12 cellular contexts compared by ENCODE assay signal in the genomic region with DNA sequence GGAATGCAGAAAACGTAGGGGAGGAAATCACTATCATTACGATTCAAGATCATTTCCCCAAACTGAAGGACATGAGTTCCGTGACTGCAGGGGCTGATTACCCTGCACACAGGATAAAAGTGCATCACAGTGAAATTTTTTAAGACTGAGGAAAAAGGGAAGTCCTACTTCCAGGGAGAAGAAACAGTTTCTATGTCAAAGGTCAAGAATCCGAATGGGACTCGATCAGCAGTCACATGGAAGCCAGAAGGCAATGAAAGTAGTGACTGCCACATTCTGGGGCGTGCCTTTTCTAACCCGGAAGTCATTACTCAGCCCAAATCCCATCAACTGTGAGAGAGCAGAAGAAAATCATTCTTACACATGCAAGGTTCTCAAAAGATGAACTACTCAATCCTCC. TPM values are rescaled to one million over a fixed set of nuclear protein-coding genes. Genes with fewer than 3 reads are reported as not detected.
DNase-seq lines count a peak whose midpoint lies in the region; ATAC-seq and TF ChIP-seq lines count a peak whose summit lies in the region.
"Had no signal": no experiment of that assay in that cellular context is flagged by ENCODE, and none has a peak within 500 bp of the region (broad histone marks: within the 10 kb centered on the region; RNA-seq: fewer than 3 reads in every experiment).

No MANE protein-coding gene starts in this region.

- no peaks in the 10 kb centered on the region for H3K36me3 Mint-ChIP-seq in chondrocyte (ENCODE audit: low read depth)
- H3K36me3 Mint-ChIP-seq in CD4-positive, alpha-beta T cell (ENCODE audit: low read depth), result peaks cover 63% of the 10 kb centered on the region

- H3K4me1 Mint-ChIP-seq in chondrocyte (ENCODE audit: low read depth), result peaks cover 32% of the 10 kb centered on the region
- peaks cover 63% of the 10 kb centered on the region for H3K4me1 Mint-ChIP-seq in CD4-positive, alpha-beta T cell (ENCODE audit: low read depth)
- H3K4me1 Mint-ChIP-seq in stimulated activated naive CD8-positive, alpha-beta T cell treated with anti-CD3 and anti-CD28 coated beads, Interleukin-15, amount 100 ng/mL, for 72 hours, result peaks cover 51% of the 10 kb centered on the region

- TF ChIP-seq CTCF in right atrium auricular region (IDR thresholded peaks at IDR 0.05) (no peak), chondrocyte (IDR thresholded peaks at IDR 0.05) (no peak), vagina (IDR thresholded peaks at IDR 0.05) (no peak)
- no peak for TF ChIP-seq CTCF in CD4-positive, alpha-beta T cell (IDR thresholded peaks at IDR 0.05)

- peaks cover 0 to 13% of the 10 kb centered on the region in 2 donors for H3K4me1 ChIP-seq in right atrium auricular region
- H3K4me1 ChIP-seq in vagina, result peaks cover 23% of the 10 kb centered on the region
- H3K4me1 ChIP-seq: BE2C, HAP-1 had no signal

- H3K4me3 ChIP-seq in right atrium auricular region (no peak overlapping the region), vagina (no peak overlapping the region)
- H3K4me3 ChIP-seq: HAP-1 had no signal

- no peak for DNase-seq in Right ventricle myocardium inferior (ENCODE audit: missing footprints)
- DNase-seq in right atrium auricular region (ENCODE audit: low spot score), result no peak
- DNase-seq in chondrocyte (ENCODE audit: low spot score), result no peak
- DNase-seq in medulla oblongata (ENCODE audit: extremely low spot score), result peak; percentile 61
- no peak for DNase-seq in vagina (ENCODE audit: extremely low spot score in 2 of 2)
- no peak for DNase-seq in CD4-positive, alpha-beta T cell
- DNase-seq in stimulated activated naive CD8-positive, alpha-beta T cell treated with anti-CD3 and anti-CD28 coated beads, Interleukin-15, amount 100 ng/mL, for 72 hours, result no peak
- DNase-seq: activated CD4-positive, alpha-beta T cell treated with anti-CD3 and anti-CD28 coated beads, Interleukin-2, amount 10 ng/mL, durations not matched to agents 7 days and 5 days; BE2C; brain microvascular endothelial cell had no signal

- H3K4me3 Mint-ChIP-seq in chondrocyte (ENCODE audit: unreplicated experiment), result no peak overlapping the region
- no peak overlapping the region for H3K4me3 Mint-ChIP-seq in CD4-positive, alpha-beta T cell
- no peak overlapping the region for H3K4me3 Mint-ChIP-seq in stimulated activated naive CD8-positive, alpha-beta T cell treated with anti-CD3 and anti-CD28 coated beads, Interleukin-15, amount 100 ng/mL, for 72 hours
- H3K4me3 Mint-ChIP-seq: activated CD4-positive, alpha-beta T cell treated with anti-CD3 and anti-CD28 coated beads, Interleukin-2, amount 10 ng/mL, durations not matched to agents 7 days and 5 days had no signal

- CTCF ChIA-PET in CD4-positive, alpha-beta T cell (lab: Charles Lee), result no interaction called here

- ATAC-seq in Right ventricle myocardium inferior (peak; percentile 73), GM19452 (IDR thresholded peaks at IDR 0.05; ENCODE audit: unreplicated experiment) (no peak)
- no peak for ATAC-seq in CD4-positive, alpha-beta T cell (ENCODE audit: poor library complexity)
- ATAC-seq in stimulated activated naive CD8-positive, alpha-beta T cell treated with anti-CD3 and anti-CD28 coated beads, Interleukin-15, amount 100 ng/mL, for 72 hours, result no peak

- POLR2A ChIA-PET in CD4-positive, alpha-beta T cell (lab: Charles Lee), result interaction anchor here (0.9 to 1.7 kb wide), 2 partner anchors 9 to 13 kb away, joined by 3 to 7 read pairs; a partner anchor contains a TSS

- H3K27ac Mint-ChIP-seq in chondrocyte (ENCODE audit: unreplicated experiment), result peak overlapping the region; percentile 65
- H3K27ac Mint-ChIP-seq in CD4-positive, alpha-beta T cell, result no peak overlapping the region
- no peak overlapping the region for H3K27ac Mint-ChIP-seq in stimulated activated naive CD8-positive, alpha-beta T cell treated with anti-CD3 and anti-CD28 coated beads, Interleukin-15, amount 100 ng/mL, for 72 hours
- H3K27ac Mint-ChIP-seq: activated CD4-positive, alpha-beta T cell treated with anti-CD3 and anti-CD28 coated beads, Interleukin-2, amount 10 ng/mL, durations not matched to agents 7 days and 5 days had no signal

- TF ChIP-seq POLR2A in vagina (IDR thresholded peaks at IDR 0.05), result no peak

- H3K27ac ChIP-seq in right atrium auricular region (peak overlapping the region in 1 of 2 donors; percentile 51), vagina (peak overlapping the region; percentile 19)
- no peak overlapping the region for H3K27ac ChIP-seq in CD4-positive, alpha-beta T cell (ENCODE audit: low read depth, low read length)
- H3K27ac ChIP-seq: brain microvascular endothelial cell had no signal

- no peaks in the 10 kb centered on the region for H3K9me3 Mint-ChIP-seq in chondrocyte (ENCODE audit: low read depth)
- H3K9me3 Mint-ChIP-seq in CD4-positive, alpha-beta T cell, result no peaks in the 10 kb centered on the region
- peaks cover 0 to 4% of the 10 kb centered on the region in 2 donors for H3K9me3 Mint-ChIP-seq in stimulated activated naive CD8-positive, alpha-beta T cell treated with anti-CD3 and anti-CD28 coated beads, Interleukin-15, amount 100 ng/mL, for 72 hours
- H3K9me3 Mint-ChIP-seq: activated CD4-positive, alpha-beta T cell treated with anti-CD3 and anti-CD28 coated beads, Interleukin-2, amount 10 ng/mL, durations not matched to agents 7 days and 5 days had no signal

- H3K27me3 ChIP-seq in right atrium auricular region (no peaks in the 10 kb centered on the region), vagina (no peaks in the 10 kb centered on the region)
- H3K27me3 ChIP-seq in CD4-positive, alpha-beta T cell (ENCODE audit: control insufficient read depth, insufficient read depth, low read length), result no peaks in the 10 kb centered on the region
- H3K27me3 ChIP-seq: BE2C, brain microvascular endothelial cell had no signal

- intact Hi-C loops in Right ventricle myocardium inferior (cut with DNase I), result no loop called here
- intact Hi-C loops in vagina (cut with DNase I), result no loop called here
- intact Hi-C loops in CD4-positive, alpha-beta T cell (cut with DNase I, micrococcal nuclease), result no loop called here

- H3K36me3 ChIP-seq in right atrium auricular region (no peaks in the 10 kb centered on the region), vagina (no peaks in the 10 kb centered on the region)
- H3K36me3 ChIP-seq: BE2C, brain microvascular endothelial cell, HAP-1 had no signal

- no peaks in the 10 kb centered on the region for H3K27me3 Mint-ChIP-seq in chondrocyte (ENCODE audit: low read depth)
- H3K27me3 Mint-ChIP-seq in CD4-positive, alpha-beta T cell, result no peaks in the 10 kb centered on the region
- H3K27me3 Mint-ChIP-seq in stimulated activated naive CD8-positive, alpha-beta T cell treated with anti-CD3 and anti-CD28 coated beads, Interleukin-15, amount 100 ng/mL, for 72 hours, result no peaks in the 10 kb centered on the region
- H3K27me3 Mint-ChIP-seq: activated CD4-positive, alpha-beta T cell treated with anti-CD3 and anti-CD28 coated beads, Interleukin-2, amount 10 ng/mL, durations not matched to agents 7 days and 5 days had no signal

- no peaks in the 10 kb centered on the region for H3K9me3 ChIP-seq in right atrium auricular region
- H3K9me3 ChIP-seq in vagina, result no peaks in the 10 kb centered on the region
- H3K9me3 ChIP-seq in CD4-positive, alpha-beta T cell (ENCODE audit: control insufficient read depth, low read length), result no peaks in the 10 kb centered on the region
- H3K9me3 ChIP-seq: BE2C, HAP-1 had no signal

RNA-seq across cellular contexts. Expression of a gene that starts 12.1 kb away (rescaled TPM):
- total RNA-seq in Right ventricle myocardium inferior, result 30.4 TPM
- 10 to 100 TPM; 31.7 to 33.6 TPM for total RNA-seq in right atrium auricular region
- total RNA-seq in chondrocyte, result 30.8 to 46.5 TPM (median 33.0 TPM) in 3 replicates
- 56.7 TPM for total RNA-seq in vagina
- 10 to 100 TPM; 83.1 to 85.0 TPM for total RNA-seq in CD4-positive, alpha-beta T cell

RNA-seq across cellular contexts. Expression of a gene that starts 12.3 kb away (rescaled TPM):
- total RNA-seq in Right ventricle myocardium inferior (7.5 TPM), right atrium auricular region (10 to 100 TPM; 15.4 to 23.9 TPM), chondrocyte (15.3 to 26.7 TPM (median 18.3 TPM) in 3 replicates), vagina (15.7 TPM)
- total RNA-seq in CD4-positive, alpha-beta T cell, result 1 to 10 TPM; 3.9 to 4.4 TPM
